8 cellular contexts compared by ENCODE assay signal in the genomic region with DNA sequence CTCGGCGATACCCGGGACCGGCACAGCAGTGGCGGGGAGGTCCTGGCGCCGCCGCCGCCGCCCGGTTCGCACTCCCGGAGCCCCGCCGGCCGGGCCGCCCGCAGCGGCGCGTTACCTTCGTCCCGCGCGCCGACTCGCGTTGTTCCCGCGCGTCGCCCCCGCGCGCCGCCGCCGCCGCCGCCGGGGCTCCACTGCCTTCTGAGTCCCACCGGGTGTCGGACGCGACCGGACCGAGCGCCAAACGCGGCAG. TPM values are rescaled to one million over a fixed set of nuclear protein-coding genes. Genes with fewer than 3 reads are reported as not detected.
DNase-seq lines count a peak whose midpoint lies in the region; ATAC-seq lines count a peak whose summit lies in the region.

EZH2 (minus strand) TSS at position 243 of the 250 bp plus-strand sequence. CDS start 36,993 bp downstream, outside the sequence.

- peaks cover 6% of the 10 kb centered on the region for H3K4me1 ChIP-seq in ACC112 (ENCODE audit: control insufficient read depth, insufficient read depth, low read length, unreplicated experiment)

- no peak for DNase-seq in naive B cell
- DNase-seq in mesenteric fat pad (ENCODE audit: low spot score), result no peak
- no peak for DNase-seq in NCI-H1417 (lab: John Stamatoyannopoulos, UW)
- no peak for DNase-seq in SHP77 treated with DMSO at 0.1 percent for 48 hours (lab: John Stamatoyannopoulos, UW)

- H3K9me3 Mint-ChIP-seq in naive B cell, result no peaks in the 10 kb centered on the region

- peak within 1 kb of the TSS; percentile 79 for H2AFZ ChIP-seq in ACC112 (ENCODE audit: low read length, unreplicated experiment)

- H3K27ac Mint-ChIP-seq in naive B cell, result peak within 1 kb of the TSS; percentile 94 to 99 (median 97)

- H3K4me1 Mint-ChIP-seq in naive B cell, result peaks cover 0 to 10% (median 9%) of the 10 kb centered on the region in 3 donors

- no peaks in the 10 kb centered on the region for H3K27me3 Mint-ChIP-seq in naive B cell

- peak within 1 kb of the TSS; percentile 94 for H3K4me3 ChIP-seq in ACC112 (ENCODE audit: low read depth, low read length)

- H3K27ac ChIP-seq in ACC112 (ENCODE audit: low read depth, low read length), result peak within 1 kb of the TSS; percentile 72
- peak within 1 kb of the TSS; percentile 96 for H3K27ac ChIP-seq in KOPT-K1 (ENCODE audit: low read depth, low read length, poor library complexity, severe bottlenecking)
- H3K27ac ChIP-seq in cingulate gyrus (ENCODE audit: low read depth, low read length), result peak within 1 kb of the TSS; percentile 42

- H3K36me3 Mint-ChIP-seq in naive B cell, result no peaks in the 10 kb centered on the region

- peak; percentile 20 for ATAC-seq in GM21360 (IDR thresholded peaks at IDR 0.05; ENCODE audit: unreplicated experiment)
- no peak for ATAC-seq in naive B cell (ENCODE audit: low read depth in 2 of 2)

- H3K36me3 ChIP-seq in ACC112 (ENCODE audit: insufficient read depth, low read length) (no peaks in the 10 kb centered on the region), KOPT-K1 (ENCODE audit: insufficient read depth, low read length) (no peaks in the 10 kb centered on the region)

- H3K79me2 ChIP-seq in ACC112 (ENCODE audit: control insufficient read depth, insufficient read depth, low read length, unreplicated experiment), result peaks cover 33% of the 10 kb centered on the region

- H3K27me3 ChIP-seq in ACC112 (ENCODE audit: insufficient read depth, low read length), result no peaks in the 10 kb centered on the region

- no peaks in the 10 kb centered on the region for H3K9me3 ChIP-seq in KOPT-K1 (ENCODE audit: insufficient read depth, low read length, poor library complexity, severe bottlenecking)

- H3K4me3 Mint-ChIP-seq in naive B cell, result peak within 1 kb of the TSS; percentile 89 to 98 (median 96)

RNA-seq across cellular contexts. Expression of gene EZH2, which starts in this region (rescaled TPM):
- polyA plus RNA-seq in naive B cell (ENCODE audit: low read depth in 6 of 6), result 1 to 10 TPM; 1.6 to 4.2 (median 3.0) TPM
- 2.3 TPM for total RNA-seq in mesenteric fat pad

Comparison
In these comparisons a context has a peak if more than half of its experiments do, and no peak if none do; other contexts are left out.
1. H3K27ac ChIP-seq: peak in every context shown above with its lines; median percentile 96 in KOPT-K1; 72 in ACC112; 42 in cingulate gyrus.